Comparison of ENCODE assay signal across 1 cellular context in genomic region chr6:4383910-4384637, GRCh38.
TF ChIP-seq lines count a peak whose summit lies in the region.

No MANE protein-coding gene starts in this region.

TF ChIP-seq in WTC11, 78 proteins besides CTCF, POLR2A, EP300 and RAD21 (continued from another document):
- TF ChIP-seq, protein P1, sequence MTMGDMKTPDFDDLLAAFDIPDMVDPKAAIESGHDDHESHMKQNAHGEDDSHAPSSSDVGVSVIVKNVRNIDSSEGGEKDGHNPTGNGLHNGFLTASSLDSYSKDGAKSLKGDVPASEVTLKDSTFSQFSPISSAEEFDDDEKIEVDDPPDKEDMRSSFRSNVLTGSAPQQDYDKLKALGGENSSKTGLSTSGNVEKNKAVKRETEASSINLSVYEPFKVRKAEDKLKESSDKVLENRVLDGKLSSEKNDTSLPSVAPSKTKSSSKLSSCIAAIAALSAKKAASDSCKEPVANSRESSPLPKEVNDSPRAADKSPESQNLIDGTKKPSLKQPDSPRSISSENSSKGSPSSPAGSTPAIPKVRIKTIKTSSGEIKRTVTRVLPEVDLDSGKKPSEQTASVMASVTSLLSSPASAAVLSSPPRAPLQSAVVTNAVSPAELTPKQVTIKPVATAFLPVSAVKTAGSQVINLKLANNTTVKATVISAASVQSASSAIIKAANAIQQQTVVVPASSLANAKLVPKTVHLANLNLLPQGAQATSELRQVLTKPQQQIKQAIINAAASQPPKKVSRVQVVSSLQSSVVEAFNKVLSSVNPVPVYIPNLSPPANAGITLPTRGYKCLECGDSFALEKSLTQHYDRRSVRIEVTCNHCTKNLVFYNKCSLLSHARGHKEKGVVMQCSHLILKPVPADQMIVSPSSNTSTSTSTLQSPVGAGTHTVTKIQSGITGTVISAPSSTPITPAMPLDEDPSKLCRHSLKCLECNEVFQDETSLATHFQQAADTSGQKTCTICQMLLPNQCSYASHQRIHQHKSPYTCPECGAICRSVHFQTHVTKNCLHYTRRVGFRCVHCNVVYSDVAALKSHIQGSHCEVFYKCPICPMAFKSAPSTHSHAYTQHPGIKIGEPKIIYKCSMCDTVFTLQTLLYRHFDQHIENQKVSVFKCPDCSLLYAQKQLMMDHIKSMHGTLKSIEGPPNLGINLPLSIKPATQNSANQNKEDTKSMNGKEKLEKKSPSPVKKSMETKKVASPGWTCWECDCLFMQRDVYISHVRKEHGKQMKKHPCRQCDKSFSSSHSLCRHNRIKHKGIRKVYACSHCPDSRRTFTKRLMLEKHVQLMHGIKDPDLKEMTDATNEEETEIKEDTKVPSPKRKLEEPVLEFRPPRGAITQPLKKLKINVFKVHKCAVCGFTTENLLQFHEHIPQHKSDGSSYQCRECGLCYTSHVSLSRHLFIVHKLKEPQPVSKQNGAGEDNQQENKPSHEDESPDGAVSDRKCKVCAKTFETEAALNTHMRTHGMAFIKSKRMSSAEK (CRISPR knock-in tag; IDR thresholded peaks at IDR 0.05; ENCODE audit: borderline replicate concordance): no peak
- TF ChIP-seq, protein P2, sequence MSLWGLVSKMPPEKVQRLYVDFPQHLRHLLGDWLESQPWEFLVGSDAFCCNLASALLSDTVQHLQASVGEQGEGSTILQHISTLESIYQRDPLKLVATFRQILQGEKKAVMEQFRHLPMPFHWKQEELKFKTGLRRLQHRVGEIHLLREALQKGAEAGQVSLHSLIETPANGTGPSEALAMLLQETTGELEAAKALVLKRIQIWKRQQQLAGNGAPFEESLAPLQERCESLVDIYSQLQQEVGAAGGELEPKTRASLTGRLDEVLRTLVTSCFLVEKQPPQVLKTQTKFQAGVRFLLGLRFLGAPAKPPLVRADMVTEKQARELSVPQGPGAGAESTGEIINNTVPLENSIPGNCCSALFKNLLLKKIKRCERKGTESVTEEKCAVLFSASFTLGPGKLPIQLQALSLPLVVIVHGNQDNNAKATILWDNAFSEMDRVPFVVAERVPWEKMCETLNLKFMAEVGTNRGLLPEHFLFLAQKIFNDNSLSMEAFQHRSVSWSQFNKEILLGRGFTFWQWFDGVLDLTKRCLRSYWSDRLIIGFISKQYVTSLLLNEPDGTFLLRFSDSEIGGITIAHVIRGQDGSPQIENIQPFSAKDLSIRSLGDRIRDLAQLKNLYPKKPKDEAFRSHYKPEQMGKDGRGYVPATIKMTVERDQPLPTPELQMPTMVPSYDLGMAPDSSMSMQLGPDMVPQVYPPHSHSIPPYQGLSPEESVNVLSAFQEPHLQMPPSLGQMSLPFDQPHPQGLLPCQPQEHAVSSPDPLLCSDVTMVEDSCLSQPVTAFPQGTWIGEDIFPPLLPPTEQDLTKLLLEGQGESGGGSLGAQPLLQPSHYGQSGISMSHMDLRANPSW (CRISPR knock-in tag; conservative IDR thresholded peaks at IDR 0.05; ENCODE audit: low read depth): no peak
- TF ChIP-seq NFE2L1 (CRISPR knock-in tag; IDR thresholded peaks at IDR 0.05): no peak
- TF ChIP-seq, protein P3, sequence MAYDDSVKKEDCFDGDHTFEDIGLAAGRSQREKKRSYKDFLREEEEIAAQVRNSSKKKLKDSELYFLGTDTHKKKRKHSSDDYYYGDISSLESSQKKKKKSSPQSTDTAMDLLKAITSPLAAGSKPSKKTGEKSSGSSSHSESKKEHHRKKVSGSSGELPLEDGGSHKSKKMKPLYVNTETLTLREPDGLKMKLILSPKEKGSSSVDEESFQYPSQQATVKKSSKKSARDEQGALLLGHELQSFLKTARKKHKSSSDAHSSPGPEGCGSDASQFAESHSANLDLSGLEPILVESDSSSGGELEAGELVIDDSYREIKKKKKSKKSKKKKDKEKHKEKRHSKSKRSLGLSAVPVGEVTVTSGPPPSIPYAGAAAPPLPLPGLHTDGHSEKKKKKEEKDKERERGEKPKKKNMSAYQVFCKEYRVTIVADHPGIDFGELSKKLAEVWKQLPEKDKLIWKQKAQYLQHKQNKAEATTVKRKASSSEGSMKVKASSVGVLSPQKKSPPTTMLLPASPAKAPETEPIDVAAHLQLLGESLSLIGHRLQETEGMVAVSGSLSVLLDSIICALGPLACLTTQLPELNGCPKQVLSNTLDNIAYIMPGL (CRISPR knock-in tag; IDR thresholded peaks at IDR 0.05): no peak
- TF ChIP-seq PRRX2 (CRISPR knock-in tag; IDR thresholded peaks at IDR 0.05): no peak
- TF ChIP-seq ESRRA (CRISPR knock-in tag; IDR thresholded peaks at IDR 0.05; ENCODE audit: borderline replicate concordance): no peak
- no peak for TF ChIP-seq JUN (CRISPR knock-in tag; IDR thresholded peaks at IDR 0.05)
